ENCODE assay signal across 2 cellular contexts in genomic region chr12:108802666-108803036, GRCh38.
TF ChIP-seq lines count a peak whose summit lies in the region.

No MANE protein-coding gene starts in this region.

TF ChIP-seq in liver, 16 proteins besides CTCF, POLR2A, EP300 and RAD21:
- TF ChIP-seq, protein P1, sequence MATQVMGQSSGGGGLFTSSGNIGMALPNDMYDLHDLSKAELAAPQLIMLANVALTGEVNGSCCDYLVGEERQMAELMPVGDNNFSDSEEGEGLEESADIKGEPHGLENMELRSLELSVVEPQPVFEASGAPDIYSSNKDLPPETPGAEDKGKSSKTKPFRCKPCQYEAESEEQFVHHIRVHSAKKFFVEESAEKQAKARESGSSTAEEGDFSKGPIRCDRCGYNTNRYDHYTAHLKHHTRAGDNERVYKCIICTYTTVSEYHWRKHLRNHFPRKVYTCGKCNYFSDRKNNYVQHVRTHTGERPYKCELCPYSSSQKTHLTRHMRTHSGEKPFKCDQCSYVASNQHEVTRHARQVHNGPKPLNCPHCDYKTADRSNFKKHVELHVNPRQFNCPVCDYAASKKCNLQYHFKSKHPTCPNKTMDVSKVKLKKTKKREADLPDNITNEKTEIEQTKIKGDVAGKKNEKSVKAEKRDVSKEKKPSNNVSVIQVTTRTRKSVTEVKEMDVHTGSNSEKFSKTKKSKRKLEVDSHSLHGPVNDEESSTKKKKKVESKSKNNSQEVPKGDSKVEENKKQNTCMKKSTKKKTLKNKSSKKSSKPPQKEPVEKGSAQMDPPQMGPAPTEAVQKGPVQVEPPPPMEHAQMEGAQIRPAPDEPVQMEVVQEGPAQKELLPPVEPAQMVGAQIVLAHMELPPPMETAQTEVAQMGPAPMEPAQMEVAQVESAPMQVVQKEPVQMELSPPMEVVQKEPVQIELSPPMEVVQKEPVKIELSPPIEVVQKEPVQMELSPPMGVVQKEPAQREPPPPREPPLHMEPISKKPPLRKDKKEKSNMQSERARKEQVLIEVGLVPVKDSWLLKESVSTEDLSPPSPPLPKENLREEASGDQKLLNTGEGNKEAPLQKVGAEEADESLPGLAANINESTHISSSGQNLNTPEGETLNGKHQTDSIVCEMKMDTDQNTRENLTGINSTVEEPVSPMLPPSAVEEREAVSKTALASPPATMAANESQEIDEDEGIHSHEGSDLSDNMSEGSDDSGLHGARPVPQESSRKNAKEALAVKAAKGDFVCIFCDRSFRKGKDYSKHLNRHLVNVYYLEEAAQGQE (IDR thresholded peaks at IDR 0.05): no peak
- no peak for TF ChIP-seq FOXA2 (IDR thresholded peaks at IDR 0.05)
- TF ChIP-seq HNF4G (IDR thresholded peaks at IDR 0.05): no peak
- TF ChIP-seq, protein P2, sequence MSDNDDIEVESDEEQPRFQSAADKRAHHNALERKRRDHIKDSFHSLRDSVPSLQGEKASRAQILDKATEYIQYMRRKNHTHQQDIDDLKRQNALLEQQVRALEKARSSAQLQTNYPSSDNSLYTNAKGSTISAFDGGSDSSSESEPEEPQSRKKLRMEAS (IDR thresholded peaks at IDR 0.05): no peak
- TF ChIP-seq NR2F2 (IDR thresholded peaks at IDR 0.05): no peak
- no peak for TF ChIP-seq RXRA (IDR thresholded peaks at IDR 0.05)
- no peak for TF ChIP-seq FOXA1 (IDR thresholded peaks at IDR 0.05)
- TF ChIP-seq YY1 (IDR thresholded peaks at IDR 0.05): no peak
- TF ChIP-seq TAF1 (conservative IDR thresholded peaks at IDR 0.05): no peak

TF ChIP-seq in HepG2, 621 proteins besides CTCF, POLR2A, EP300 and RAD21 (continued from another document):
- TF ChIP-seq CREB3 (CRISPR knock-in tag; IDR thresholded peaks at IDR 0.05): no peak
- no peak for TF ChIP-seq REPIN1 (CRISPR knock-in tag; IDR thresholded peaks at IDR 0.05; ENCODE audit: borderline replicate concordance, low read depth)
- no peak for TF ChIP-seq ZBTB4 (CRISPR knock-in tag; IDR thresholded peaks at IDR 0.05; ENCODE audit: borderline replicate concordance)
- no peak for TF ChIP-seq ZNF597 (CRISPR knock-in tag; IDR thresholded peaks at IDR 0.05)
- TF ChIP-seq SALL2 (CRISPR knock-in tag; IDR thresholded peaks at IDR 0.05): no peak
- no peak for TF ChIP-seq NRL (CRISPR knock-in tag; IDR thresholded peaks at IDR 0.05; ENCODE audit: borderline replicate concordance)
- TF ChIP-seq RFXANK (CRISPR knock-in tag; IDR thresholded peaks at IDR 0.05): no peak
- no peak for TF ChIP-seq FOXM1 (CRISPR knock-in tag; IDR thresholded peaks at IDR 0.05)
- TF ChIP-seq DNMT1 (CRISPR knock-in tag; IDR thresholded peaks at IDR 0.05): no peak
- no peak for TF ChIP-seq ZNF329 (CRISPR knock-in tag; IDR thresholded peaks at IDR 0.05; ENCODE audit: low read depth)
- TF ChIP-seq HOXD1 (CRISPR knock-in tag; IDR thresholded peaks at IDR 0.05): no peak
